6 cellular contexts compared by ENCODE assay signal in the genomic region with DNA sequence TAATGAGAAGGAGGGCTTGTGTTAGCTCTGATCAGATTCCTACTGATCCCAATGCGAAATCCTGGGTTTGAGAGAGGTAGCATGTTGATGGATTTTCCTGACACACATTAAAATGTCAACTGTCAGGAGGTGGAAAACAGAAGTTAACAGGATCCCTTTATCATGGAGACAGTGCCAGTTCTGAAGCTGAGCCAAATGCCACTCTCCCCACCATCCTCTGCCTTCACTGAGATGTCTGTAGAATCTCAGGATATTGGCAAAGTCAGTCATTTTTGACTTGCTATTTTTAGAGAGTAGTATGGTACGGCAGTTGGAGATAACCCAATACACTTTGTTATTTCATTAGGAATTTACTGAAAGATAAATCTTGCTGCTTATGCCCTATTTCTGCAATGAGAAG.
"Had no signal": no experiment of that assay in that cellular context is flagged by ENCODE, and none has a peak within 500 bp of the region (broad histone marks: within the 10 kb centered on the region; RNA-seq: fewer than 3 reads in every experiment).

No MANE protein-coding gene starts in this region.

- H3K4me1 Mint-ChIP-seq: GM23338, H9 had no signal

- H3K4me2 ChIP-seq: GM23338 had no signal

- H3K4me3 Mint-ChIP-seq: GM23338, H9 had no signal

- H3K4me3 ChIP-seq: GM23338, K562 had no signal

- H3K27ac Mint-ChIP-seq: GM23338, H9 had no signal

- ATAC-seq: GM23338, HepG2, K562 had no signal

- H3K27ac ChIP-seq: HL-60 had no signal

- H2AFZ ChIP-seq: GM23338 had no signal

- DNase-seq: H9, HCEC 1CT had no signal
